8 cellular contexts compared by ENCODE assay signal in genomic region chrX:120250522-120251271, GRCh38. TPM values are rescaled to one million over a fixed set of nuclear protein-coding genes. Genes with fewer than 3 reads are reported as not detected.
DNase-seq lines count a peak whose midpoint lies in the region; ATAC-seq, FAIRE-seq and TF ChIP-seq lines count a peak whose summit lies in the region.

TSS of gene ZBTB33 (plus strand) at chrX:120250812. CDS start at chrX:120253416, 2,604 bp downstream.

- H3K4me1 ChIP-seq in OCI-LY3 (ENCODE audit: low read length) (peaks cover 9% of the 10 kb centered on the region), endothelial cell of umbilical vein (ENCODE audit: control insufficient read depth, extremely low read depth, insufficient read depth, low read length) (peaks cover 11% of the 10 kb centered on the region)

- DNase-seq in DMS114 treated with DMSO at 0.1 percent for 48 hours (lab: John Stamatoyannopoulos, UW; ENCODE audit: unreplicated experiment) (peak; percentile 89), HuH-7.5 (ENCODE audit: low spot score) (peak; percentile 54), activated T-cell treated with anti-CD3 and anti-CD28 coated beads for 1 hour (ENCODE audit: low read depth) (peak; percentile 67), endothelial cell of umbilical vein (ENCODE audit: low read depth, low spot score) (peak; percentile 96), middle frontal gyrus (ENCODE audit: extremely low spot score, low spot score) (peak; percentile 81)
- DNase-seq in stimulated activated CD8-positive, alpha-beta memory T cell treated with anti-CD3 and anti-CD28 coated beads, Interleukin-2, amount 100 ng/mL, for 48 hours (ENCODE audit: low read depth in 2 of 2): peak; percentile 72 to 74

- no peaks in the 10 kb centered on the region for H3K9me3 ChIP-seq in OCI-LY3 (ENCODE audit: insufficient read depth, low read length)
- H3K9me3 ChIP-seq in endothelial cell of umbilical vein (replicated peaks; ENCODE audit: control insufficient read depth, insufficient read depth, low read length): no peaks in the 10 kb centered on the region

- FAIRE-seq in endothelial cell of umbilical vein (lab: Jason Lieb, UNC): peak; percentile 91

- intact Hi-C loops in endothelial cell of umbilical vein (cut with micrococcal nuclease): loop anchor here (2.0 to 10.0 kb wide), 2 partner anchors 308 to 544 kb away; partner anchors contain the start of gene NKAP

- H3K79me2 ChIP-seq in OCI-LY3 (ENCODE audit: low read length) (peaks cover 48% of the 10 kb centered on the region), endothelial cell of umbilical vein (ENCODE audit: control insufficient read depth, insufficient read depth, low read length) (peaks cover 37% of the 10 kb centered on the region)

- H3K4me3 ChIP-seq in OCI-LY3 (ENCODE audit: low read length) (peak within 1 kb of the TSS; percentile 95), endothelial cell of umbilical vein (replicated peaks in 1 of 3; ENCODE audit: insufficient read depth in 1 of 3, low read depth in 1 of 3, low read length in 3 of 3) (peak within 1 kb of the TSS; percentile 53 to 88 (median 82))

- dilution Hi-C loops in endothelial cell of umbilical vein (cut with MboI; ENCODE audit: extremely low pct_ligation_motif_present, low sequenced_read_pairs): no loop called here

- H3K4me2 ChIP-seq in OCI-LY3 (ENCODE audit: low read length): peak within 1 kb of the TSS; percentile 85
- H3K4me2 ChIP-seq in endothelial cell of umbilical vein (ENCODE audit: insufficient read depth, low read length): peak within 1 kb of the TSS; percentile 97

- no peaks in the 10 kb centered on the region for H3K27me3 ChIP-seq in OCI-LY3 (ENCODE audit: low read depth, low read length)
- H3K27me3 ChIP-seq in endothelial cell of umbilical vein (ENCODE audit: control insufficient read depth in 2 of 2, insufficient read depth in 2 of 2, low read length in 2 of 2): peaks cover 3 to 11% of the 10 kb centered on the region in 2 experiments

- no TSS peak for BruUV-seq in endothelial cell of umbilical vein (replicated peaks; lab: Mats Ljungman, UMichigan)

- H3K36me3 ChIP-seq in OCI-LY3 (replicated peaks; ENCODE audit: low read depth, low read length) (peaks cover 32% of the 10 kb centered on the region), endothelial cell of umbilical vein (ENCODE audit: control insufficient read depth in 2 of 2, extremely low read depth in 1 of 2, insufficient read depth in 2 of 2, low read length in 2 of 2) (peaks cover 2 to 5% of the 10 kb centered on the region in 2 experiments)

- no peaks in the 10 kb centered on the region for H3K9me1 ChIP-seq in endothelial cell of umbilical vein (replicated peaks; ENCODE audit: control insufficient read depth, extremely low read depth, insufficient read depth, low read length)

- TF ChIP-seq CTCF in OCI-LY3 (IDR thresholded peaks at IDR 0.05; ENCODE audit: low read depth, low read length): peak; percentile 60
- peak; percentile 51 to 74 for TF ChIP-seq CTCF in endothelial cell of umbilical vein (IDR thresholded peaks at IDR 0.05; ENCODE audit: extremely low read depth in 1 of 2, insufficient read depth in 1 of 2, low read depth in 1 of 2, low read length in 2 of 2)

- ATAC-seq in GM21526 (IDR thresholded peaks at IDR 0.05; ENCODE audit: low FRiP score, unreplicated experiment): peak; percentile 96

- H3K27ac ChIP-seq in OCI-LY3 (ENCODE audit: low read length) (peak within 1 kb of the TSS; percentile 86), endothelial cell of umbilical vein (ENCODE audit: insufficient read depth, low read depth, low read length) (peak within 1 kb of the TSS; percentile 70)

- no peak for TF ChIP-seq POLR2A in endothelial cell of umbilical vein (IDR thresholded peaks at IDR 0.05; ENCODE audit: low read depth, low read length)

- CTCF ChIA-PET in endothelial cell of umbilical vein (lab: Charles Lee): interaction anchor here (0.7 to 1.5 kb wide), 6 partner anchors 37 to 236 kb away, joined by 3 to 9 read pairs (median 4); no protein-coding TSS in a partner anchor

- H2AFZ ChIP-seq in OCI-LY3 (ENCODE audit: low read depth, low read length) (peak within 1 kb of the TSS; percentile 91), endothelial cell of umbilical vein (ENCODE audit: low read depth, low read length) (peak within 1 kb of the TSS; percentile 45)

- H3K9ac ChIP-seq in OCI-LY3 (ENCODE audit: low read length) (peak within 1 kb of the TSS; percentile 92), endothelial cell of umbilical vein (replicated peaks; ENCODE audit: extremely low read depth, insufficient read depth, low read length) (peak within 1 kb of the TSS; percentile 86)

- POLR2A ChIA-PET in endothelial cell of umbilical vein (lab: Charles Lee): no interaction called here

- H4K20me1 ChIP-seq in OCI-LY3 (ENCODE audit: insufficient read depth, low read length) (peaks cover 13% of the 10 kb centered on the region), endothelial cell of umbilical vein (replicated peaks; ENCODE audit: control insufficient read depth, extremely low read depth, insufficient read depth, low read length) (peaks cover 2% of the 10 kb centered on the region)

TF ChIP-seq in endothelial cell of umbilical vein, 7 proteins besides CTCF, POLR2A, EP300 and RAD21:
- TF ChIP-seq MAX (IDR thresholded peaks at IDR 0.05; ENCODE audit: insufficient read depth, insufficient read length): no peak
- peak; percentile 38 for TF ChIP-seq POLR2AphosphoS5 (IDR thresholded peaks at IDR 0.05; ENCODE audit: insufficient read depth, low read depth, low read length)

RNA-seq across cellular contexts. Expression of gene ZBTB33, which starts in this region (rescaled TPM):
- total RNA-seq in endothelial cell of umbilical vein: 16.3 and 16.6 TPM in 2 replicates
- polyA plus RNA-seq in endothelial cell of umbilical vein: 2.4 and 3.7 TPM in 2 replicates
- 3.9 and 4.0 TPM in 2 replicates for polyA plus RNA-seq in endothelial cell of umbilical vein (2011; cell fraction: cytosol; rRNA removed)
- 3.8 and 4.0 TPM in 2 replicates for polyA plus RNA-seq in endothelial cell of umbilical vein (2011; cell fraction: nucleus; rRNA removed)
- 12.7 and 15.6 TPM in 2 replicates for polyA plus RNA-seq in endothelial cell of umbilical vein (2012)
- polyA minus RNA-seq in endothelial cell of umbilical vein: 10.0 and 12.0 TPM in 2 replicates
- polyA minus RNA-seq in endothelial cell of umbilical vein (2011; cell fraction: cytosol; rRNA and poly(A)+ RNA removed): 14.4 TPM
- 8.4 and 14.2 TPM in 2 replicates for polyA minus RNA-seq in endothelial cell of umbilical vein (2011; cell fraction: nucleus; rRNA and poly(A)+ RNA removed)

Comparison
In these comparisons a context has a peak if more than half of its experiments do, and no peak if none do; other contexts are left out.
1. Peak in every context shown above with its lines: DNase-seq, ATAC-seq, H3K4me3 ChIP-seq and H3K27ac ChIP-seq.